ENCODE assay signal across 8 cellular contexts in genomic region chr10:73786512-73786885, GRCh38. TPM values are rescaled to one million over a fixed set of nuclear protein-coding genes. Genes with fewer than 3 reads are reported as not detected.
A peak's percentile ranks its signal among the peaks of the same experiment; 100 is the strongest.
DNase-seq lines count a peak whose midpoint lies in the region; ATAC-seq and TF ChIP-seq lines count a peak whose summit lies in the region.

No MANE protein-coding gene starts in this region.

- ATAC-seq in activated CD4-positive, alpha-beta T cell treated with anti-CD3 and anti-CD28 coated beads for 36 hours: no peak
- ATAC-seq in left colon: peak; percentile 3
- ATAC-seq in thoracic aorta (ENCODE audit: insufficient number of reproducible peaks, low FRiP score, low read depth): no peak
- no peak for ATAC-seq in GM19324 (IDR thresholded peaks at IDR 0.05; ENCODE audit: low FRiP score, unreplicated experiment)

- peaks cover 27% of the 10 kb centered on the region for H3K36me3 ChIP-seq in thoracic aorta

- H3K9me3 Mint-ChIP-seq in activated CD4-positive, alpha-beta T cell treated with anti-CD3 and anti-CD28 coated beads for 36 hours (ENCODE audit: low read depth): no peaks in the 10 kb centered on the region
- no peaks in the 10 kb centered on the region for H3K9me3 Mint-ChIP-seq in activated naive CD8-positive, alpha-beta T cell (ENCODE audit: low read depth)

- TF ChIP-seq CTCF in thoracic aorta (IDR thresholded peaks at IDR 0.05) (no peak), GM20000 (IDR thresholded peaks at IDR 0.05; ENCODE audit: extremely low read depth, missing control alignments) (no peak)

- peaks cover 38% of the 10 kb centered on the region for H3K4me1 Mint-ChIP-seq in activated CD4-positive, alpha-beta T cell treated with anti-CD3 and anti-CD28 coated beads for 36 hours
- peaks cover 43% of the 10 kb centered on the region for H3K4me1 Mint-ChIP-seq in activated naive CD8-positive, alpha-beta T cell (ENCODE audit: low read depth)

- H3K27ac Mint-ChIP-seq in activated CD4-positive, alpha-beta T cell treated with anti-CD3 and anti-CD28 coated beads for 36 hours: peak overlapping the region; percentile 84
- peak overlapping the region; percentile 95 for H3K27ac Mint-ChIP-seq in activated naive CD8-positive, alpha-beta T cell

- peaks cover 25% of the 10 kb centered on the region for H3K36me3 Mint-ChIP-seq in activated CD4-positive, alpha-beta T cell treated with anti-CD3 and anti-CD28 coated beads for 36 hours (ENCODE audit: low read depth)
- peaks cover 2% of the 10 kb centered on the region for H3K36me3 Mint-ChIP-seq in activated naive CD8-positive, alpha-beta T cell

- H3K27ac ChIP-seq in thoracic aorta: peak overlapping the region; percentile 94 to 96

- H3K4me3 Mint-ChIP-seq in activated CD4-positive, alpha-beta T cell treated with anti-CD3 and anti-CD28 coated beads for 36 hours: peak overlapping the region; percentile 83
- H3K4me3 Mint-ChIP-seq in activated naive CD8-positive, alpha-beta T cell: peak overlapping the region; percentile 93

- no peaks in the 10 kb centered on the region for H3K9me3 ChIP-seq in thoracic aorta

- POLR2A ChIA-PET in activated CD4-positive, alpha-beta T cell treated with anti-CD3 and anti-CD28 coated beads for 36 hours (lab: Charles Lee): interaction anchor here (0.6 to 1.2 kb wide), 6 partner anchors 14 to 55 kb away, joined by 3 to 9 read pairs (median 3); no protein-coding TSS in a partner anchor

- H3K27me3 Mint-ChIP-seq in activated CD4-positive, alpha-beta T cell treated with anti-CD3 and anti-CD28 coated beads for 36 hours: no peaks in the 10 kb centered on the region
- no peaks in the 10 kb centered on the region for H3K27me3 Mint-ChIP-seq in activated naive CD8-positive, alpha-beta T cell

- CTCF ChIA-PET in activated CD4-positive, alpha-beta T cell treated with anti-CD3 and anti-CD28 coated beads for 36 hours (lab: Charles Lee): interaction anchor here (0.6 to 2.2 kb wide), 3 partner anchors 13 to 170 kb away, joined by 3 to 12 read pairs (median 4); a partner anchor contains a TSS

- peak overlapping the region; percentile 97 for H3K4me3 ChIP-seq in thoracic aorta

- H3K4me1 ChIP-seq in thoracic aorta (ENCODE audit: control insufficient read depth in 1 of 2, low read depth in 2 of 2): peaks cover 27 to 50% of the 10 kb centered on the region in 2 donors

- H3K27me3 ChIP-seq in thoracic aorta (replicated peaks; ENCODE audit: insufficient read depth): no peaks in the 10 kb centered on the region

- intact Hi-C loops in activated CD4-positive, alpha-beta T cell treated with anti-CD3 and anti-CD28 coated beads for 36 hours (cut with DNase I, micrococcal nuclease): loop anchor here in 1 of 2 experiments (1.0 to 10.0 kb wide), 4 partner anchors 290 to 1446 kb away; partner anchors contain the start of genes ECD, FAM149B1, PPP3CB and SAMD8
- intact Hi-C loops in left colon (cut with DNase I, micrococcal nuclease): no loop called here

- DNase-seq in activated CD4-positive, alpha-beta T cell treated with anti-CD3 and anti-CD28 coated beads for 36 hours: no peak
- DNase-seq in activated CD4-positive, alpha-beta T cell treated with anti-CD3 and anti-CD28 coated beads, Interleukin-2, amount 50 U/mL, for 4 hours: no peak
- DNase-seq in left colon: no peak
- DNase-seq in thoracic aorta (ENCODE audit: low spot score): no peak
- DNase-seq in GM20000 (ENCODE audit: low spot score): no peak
- DNase-seq in NCI-H524 treated with DMSO at 0.1 percent for 48 hours (lab: John Stamatoyannopoulos, UW): no peak

RNA-seq across cellular contexts. Expression of gene ZSWIM8, which starts 1.1 kb away (rescaled TPM):
- 10 to 100 TPM; 40.1 to 67.3 TPM for total RNA-seq in activated CD4-positive, alpha-beta T cell treated with anti-CD3 and anti-CD28 coated beads for 36 hours
- total RNA-seq in left colon: 10 to 100 TPM; 60.4 to 67.1 TPM
- total RNA-seq in thoracic aorta: 100 to 1,000 TPM; 126 to 144 TPM

RNA-seq across cellular contexts. Expression of gene CHCHD1, which starts 4.7 kb away (rescaled TPM):
- total RNA-seq in activated CD4-positive, alpha-beta T cell treated with anti-CD3 and anti-CD28 coated beads for 36 hours: 10 to 100 TPM; 12.7 to 37.1 TPM
- total RNA-seq in left colon (10 to 100 TPM; 26.0 to 28.5 TPM), thoracic aorta (10 to 100 TPM; 20.7 to 22.6 TPM)

RNA-seq across cellular contexts. Expression of gene NDST2, which starts 24.9 kb away (rescaled TPM):
- total RNA-seq in activated CD4-positive, alpha-beta T cell treated with anti-CD3 and anti-CD28 coated beads for 36 hours: 10 to 100 TPM; 54.7 to 65.0 TPM
- total RNA-seq in left colon (10 to 100 TPM; 21.4 to 24.3 TPM), thoracic aorta (10 to 100 TPM; 55.0 to 78.2 TPM)

RNA-seq across cellular contexts. Expression of gene SEC24C, which starts 42.3 kb away (rescaled TPM):
- total RNA-seq in activated CD4-positive, alpha-beta T cell treated with anti-CD3 and anti-CD28 coated beads for 36 hours: 10 to 100 TPM; 84.6 to 88.2 TPM
- 10 to 100 TPM; 65.1 to 75.5 TPM for total RNA-seq in left colon
- 10 to 100 TPM; 55.7 to 80.1 TPM for total RNA-seq in thoracic aorta
